In the genomic region with DNA sequence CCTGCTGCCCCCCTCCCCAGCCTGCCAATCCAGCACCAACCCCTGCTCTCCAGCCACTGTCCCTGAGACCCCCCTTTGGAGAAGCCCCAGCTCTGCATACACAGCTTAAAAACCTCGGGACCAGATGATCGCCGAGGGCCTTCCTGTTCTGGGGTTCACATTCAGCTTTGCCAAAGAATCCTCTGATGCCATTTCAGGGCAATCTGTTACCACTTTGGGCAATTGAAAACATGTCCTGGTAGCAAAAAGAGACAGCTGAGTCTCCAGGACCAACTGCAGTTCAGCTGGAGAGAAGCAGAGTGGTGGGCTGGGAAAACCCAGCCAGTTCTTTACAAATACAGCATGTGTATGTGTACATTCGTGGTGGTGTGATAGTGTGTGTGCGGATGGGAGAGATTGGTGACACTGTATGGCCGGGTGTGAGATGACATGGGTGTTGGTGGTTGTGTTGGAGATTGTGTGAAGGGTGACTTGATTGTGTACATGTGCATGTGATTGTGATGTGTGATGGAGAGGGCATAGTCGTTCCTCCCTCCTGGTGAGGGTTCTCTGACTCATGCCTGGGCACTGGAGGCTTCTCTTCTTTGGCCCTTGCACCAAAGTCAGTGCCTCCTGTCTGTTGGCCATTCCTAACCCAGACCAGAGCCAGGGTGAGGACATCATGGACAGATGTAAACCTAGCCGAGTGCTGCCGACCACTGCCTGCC, we compare ENCODE assay signal across 28 cellular contexts. TPM values are rescaled to one million over a fixed set of nuclear protein-coding genes. Genes with fewer than 3 reads are reported as not detected.
A peak's percentile ranks its signal among the peaks of the same experiment; 100 is the strongest.
DNase-seq lines count a peak whose midpoint lies in the region; ATAC-seq, FAIRE-seq and TF ChIP-seq lines count a peak whose summit lies in the region.
"Had no signal": no experiment of that assay in that cellular context is flagged by ENCODE, and none has a peak within 500 bp of the region (broad histone marks: within the 10 kb centered on the region; RNA-seq: fewer than 3 reads in every experiment).

No MANE protein-coding gene starts in this region.

- H2BK5ac ChIP-seq in H1 (ENCODE audit: low read depth, low read length), result no peak overlapping the region

- H3K36me3 ChIP-seq in heart right ventricle, result peaks cover 0 to 17% (median 0%) of the 10 kb centered on the region in 9 donors
- H3K36me3 ChIP-seq in H1 (ENCODE audit: control insufficient read depth in 2 of 4, insufficient read depth in 4 of 4, low read length in 3 of 4), result no peaks in the 10 kb centered on the region
- H3K36me3 ChIP-seq in prostate gland, result peaks cover 0 to 4% of the 10 kb centered on the region in 2 donors
- H3K36me3 ChIP-seq in vagina, result no peaks in the 10 kb centered on the region
- H3K36me3 ChIP-seq: colonic mucosa, pancreas had no signal

- TF ChIP-seq POLR2A in H1 (IDR thresholded peaks at IDR 0.05; ENCODE audit: control extremely low read depth in 1 of 2, low read depth in 2 of 2, low read length in 2 of 2) (no peak), prostate gland (IDR thresholded peaks at IDR 0.05) (no peak), vagina (IDR thresholded peaks at IDR 0.05) (no peak)

- no peak overlapping the region for H2BK12ac ChIP-seq in H1 (ENCODE audit: low read depth, low read length)

- H3K4ac ChIP-seq in H1 (replicated peaks; ENCODE audit: insufficient read length, low read depth, low read length), result no peak overlapping the region

- H3K9me3 ChIP-seq in heart right ventricle (no peaks in the 10 kb centered on the region), H1 (ENCODE audit: insufficient read depth in 2 of 2, low read depth in 1 of 2, low read length in 1 of 2) (no peaks in the 10 kb centered on the region), prostate gland (no peaks in the 10 kb centered on the region), vagina (no peaks in the 10 kb centered on the region)
- H3K9me3 ChIP-seq: colonic mucosa, pancreas, upper lobe of left lung had no signal

- no peak for TF ChIP-seq RAD21 in H1 (IDR thresholded peaks at IDR 0.05 in 1 of 2, conservative IDR thresholded peaks at IDR 0.05 in 1 of 2; ENCODE audit: low read depth in 2 of 2, low read length in 2 of 2)

- POLR2A ChIA-PET in H1 (lab: Charles Lee; ENCODE audit: partially characterized antibody), result no interaction called here

- TF ChIP-seq CTCF in heart right ventricle (IDR thresholded peaks at IDR 0.05), result no peak
- TF ChIP-seq CTCF in H1 (IDR thresholded peaks at IDR 0.05; ENCODE audit: control extremely low read depth in 1 of 3, insufficient read depth in 1 of 3, low read depth in 1 of 3, low read length in 3 of 3), result no peak
- no peak for TF ChIP-seq CTCF in prostate gland (IDR thresholded peaks at IDR 0.05)
- TF ChIP-seq CTCF in vagina (IDR thresholded peaks at IDR 0.05), result no peak
- no peak for TF ChIP-seq CTCF in osteocyte (IDR thresholded peaks at IDR 0.05)

- H3K18ac ChIP-seq in H1 (ENCODE audit: extremely low read depth, low read length), result no peak overlapping the region

- no peak overlapping the region for H3K23ac ChIP-seq in H1 (ENCODE audit: insufficient read length)

- H4K20me1 ChIP-seq in H1 (replicated peaks in 1 of 2; ENCODE audit: control insufficient read depth in 1 of 2, insufficient read depth in 2 of 2, low read length in 2 of 2), result no peaks in the 10 kb centered on the region

- no peak overlapping the region for H3K9ac ChIP-seq in H1 (replicated peaks in 1 of 4; ENCODE audit: extremely low read depth in 1 of 4, low read depth in 3 of 4, low read length in 3 of 4)

- H3K79me2 ChIP-seq in H1 (ENCODE audit: control insufficient read depth in 1 of 2, insufficient read depth in 2 of 2, low read length in 2 of 2), result no peaks in the 10 kb centered on the region

- peaks cover 2% of the 10 kb centered on the region for H3K36me3 Mint-ChIP-seq in osteocyte (ENCODE audit: unreplicated experiment)
- H3K36me3 Mint-ChIP-seq: activated naive CD4-positive, alpha-beta T cell treated with anti-CD3 and anti-CD28 coated beads, Interleukin-2, amount 50 U/mL, for 72 hours; stimulated activated memory B cell treated with anti-CD40 and anti-IgM and Interleukin-4, amounts not matched to agents 10 μg/mL and 1 μg/mL and 100 μg/mL, for 72 hours had no signal

- H3K9me3 Mint-ChIP-seq in osteocyte (ENCODE audit: unreplicated experiment), result no peaks in the 10 kb centered on the region
- H3K9me3 Mint-ChIP-seq: activated naive CD4-positive, alpha-beta T cell treated with anti-CD3 and anti-CD28 coated beads, Interleukin-2, amount 50 U/mL, for 72 hours; activated T-cell treated with anti-CD3 and anti-CD28 coated beads, Interleukin-2, amount 50 U/mL, for 4 hours; stimulated activated memory B cell treated with anti-CD40 and anti-IgM and Interleukin-4, amounts not matched to agents 10 μg/mL and 1 μg/mL and 100 μg/mL, for 72 hours had no signal

- H3K4me1 ChIP-seq in heart right ventricle, result peaks cover 12 to 57% (median 42%) of the 10 kb centered on the region in 9 donors
- no peaks in the 10 kb centered on the region for H3K4me1 ChIP-seq in H1 (replicated peaks in 1 of 4; ENCODE audit: control insufficient read depth in 3 of 4, insufficient read depth in 4 of 4, low read length in 3 of 4)
- no peaks in the 10 kb centered on the region for H3K4me1 ChIP-seq in prostate gland (replicated peaks)
- no peaks in the 10 kb centered on the region for H3K4me1 ChIP-seq in vagina
- H3K4me1 ChIP-seq: colonic mucosa had no signal

- H2BK20ac ChIP-seq in H1 (ENCODE audit: low read length), result no peak overlapping the region

- H4K91ac ChIP-seq in H1 (replicated peaks; ENCODE audit: insufficient read length, low read length), result peak overlapping the region; percentile 23

- no peak overlapping the region for H3K4me3 Mint-ChIP-seq in osteocyte (ENCODE audit: unreplicated experiment)
- H3K4me3 Mint-ChIP-seq: activated CD8-positive, alpha-beta T cell treated with anti-CD3 and anti-CD28 coated beads, Interleukin-2, amount 10 ng/mL, durations not matched to agents 7 days and 5 days; activated T-cell treated with anti-CD3 and anti-CD28 coated beads, Interleukin-2, amount 50 U/mL, for 4 hours; stimulated activated memory B cell treated with anti-CD40 and anti-IgM and Interleukin-4, amounts not matched to agents 10 μg/mL and 1 μg/mL and 100 μg/mL, for 72 hours had no signal

- no peak overlapping the region for H3K4me3 ChIP-seq in heart right ventricle
- no peak overlapping the region for H3K4me3 ChIP-seq in H1 (ENCODE audit: extremely low read depth in 1 of 4, insufficient read depth in 2 of 4, low read depth in 3 of 4, low read length in 4 of 4)
- no peak overlapping the region for H3K4me3 ChIP-seq in prostate gland
- no peak overlapping the region for H3K4me3 ChIP-seq in vagina
- H3K4me3 ChIP-seq: colonic mucosa, pancreas, upper lobe of left lung had no signal

- no peaks in the 10 kb centered on the region for H3K27me3 ChIP-seq in heart right ventricle
- no peaks in the 10 kb centered on the region for H3K27me3 ChIP-seq in H1 (replicated peaks in 1 of 4; ENCODE audit: control insufficient read depth in 3 of 4, extremely low read depth in 1 of 4, insufficient read depth in 3 of 4, low read length in 3 of 4)
- no peaks in the 10 kb centered on the region for H3K27me3 ChIP-seq in prostate gland (replicated peaks; ENCODE audit: insufficient read depth)
- no peaks in the 10 kb centered on the region for H3K27me3 ChIP-seq in vagina
- H3K27me3 ChIP-seq: colonic mucosa, pancreas, upper lobe of left lung had no signal

- DNase-seq in heart right ventricle (no peak), left cardiac atrium (no peak), H1 (ENCODE audit: low read depth in 1 of 2, low spot score in 2 of 2) (no peak), prostate gland (ENCODE audit: low spot score) (no peak), vagina (ENCODE audit: extremely low spot score in 2 of 2) (no peak), KBM-7 (no peak), SK-N-DZ (ENCODE audit: low spot score) (no peak), osteocyte (ENCODE audit: extremely low spot score, unreplicated experiment) (no peak)
- DNase-seq: activated CD8-positive, alpha-beta T cell treated with anti-CD3 and anti-CD28 coated beads, Interleukin-2, amount 10 ng/mL, durations not matched to agents 7 days and 5 days; activated T-cell treated with anti-CD3 and anti-CD28 coated beads, Interleukin-2, amount 50 U/mL, for 4 hours; colonic mucosa; foreskin melanocyte; HCEC 1CT; kidney; NCI-H1092; NCI-H2081 treated with DMSO at 0.1 percent for 48 hours; NCI-H510A; pancreas; stimulated activated CD4-positive, alpha-beta T cell treated with anti-CD3 and anti-CD28 coated beads, Interleukin-1b, Interleukin-23, amount 100 ng/mL, for 48 hours; T1000; upper lobe of left lung had no signal

- WGBS in heart right ventricle, 2 donors, result 77 to 83% methylated on average over 9 of the region's 9 CpGs
- 89% methylated on average over 9 of the region's 9 CpGs; no CpG with 5 or more reads in 1 of the 2 experiments for WGBS in H1 (ENCODE audit: extremely low coverage in 1 of 2, insufficient coverage in 1 of 2, insufficient read length in 1 of 2, insufficient replicate concordance in 2 of 2, low coverage in 1 of 2, low lambda C conversion rate in 2 of 2, missing lambda C conversion rate in 1 of 2), 2 experiments
- 77% methylated on average over 9 of the region's 9 CpGs for WGBS in prostate gland

- H2BK120ac ChIP-seq in H1 (replicated peaks; ENCODE audit: low read depth, low read length), result no peak overlapping the region

- no peak overlapping the region for H3K27ac Mint-ChIP-seq in osteocyte (ENCODE audit: unreplicated experiment)
- H3K27ac Mint-ChIP-seq: activated CD8-positive, alpha-beta T cell treated with anti-CD3 and anti-CD28 coated beads, Interleukin-2, amount 10 ng/mL, durations not matched to agents 7 days and 5 days; activated naive CD4-positive, alpha-beta T cell treated with anti-CD3 and anti-CD28 coated beads, Interleukin-2, amount 50 U/mL, for 72 hours; stimulated activated memory B cell treated with anti-CD40 and anti-IgM and Interleukin-4, amounts not matched to agents 10 μg/mL and 1 μg/mL and 100 μg/mL, for 72 hours had no signal

- H2BK15ac ChIP-seq in H1 (ENCODE audit: low read length), result no peak overlapping the region

- no peaks in the 10 kb centered on the region; the same call in 1 of the 2 replicates for H3K79me1 ChIP-seq in H1 (ENCODE audit: low read depth, low read length)

- H3K23me2 ChIP-seq in H1 (ENCODE audit: low read depth, low read length), result no peaks in the 10 kb centered on the region

- H3K27ac ChIP-seq in heart right ventricle (peak overlapping the region in 6 of 10 donors; percentile 9 to 62 (median 38)), H1 (ENCODE audit: low read depth, low read length) (no peak overlapping the region), prostate gland (peak overlapping the region; percentile 36 to 38), vagina (peak overlapping the region; percentile 8)
- H3K27ac ChIP-seq: C4-2B, colonic mucosa, pancreas, upper lobe of left lung had no signal

- H3K14ac ChIP-seq in H1 (ENCODE audit: insufficient read length), result no peak overlapping the region

- H2AFZ ChIP-seq in H1 (ENCODE audit: low read length), result no peak overlapping the region

- FAIRE-seq in H1 (lab: Jason Lieb, UNC), result no peak
- FAIRE-seq: A204.1, endometrium, GM18507, kidney, pancreas had no signal

- intact Hi-C loops in heart right ventricle (cut with DNase I), result loop anchor here in 2 of 10 donors (1.0 to 10.0 kb wide), 2 partner anchors 27 to 48 kb away; no protein-coding TSS in a partner anchor
- intact Hi-C loops in left cardiac atrium (cut with DNase I), result no loop called here
- intact Hi-C loops in prostate gland (cut with DNase I), result no loop called here
- intact Hi-C loops in vagina (cut with DNase I), result no loop called here

- no peak overlapping the region for H4K5ac ChIP-seq in H1 (ENCODE audit: insufficient read length, low read depth, low read length)

- H3K27me3 Mint-ChIP-seq in osteocyte (ENCODE audit: unreplicated experiment), result peaks cover 3% of the 10 kb centered on the region
- H3K27me3 Mint-ChIP-seq: stimulated activated memory B cell treated with anti-CD40 and anti-IgM and Interleukin-4, amounts not matched to agents 10 μg/mL and 1 μg/mL and 100 μg/mL, for 72 hours had no signal

- H4K8ac ChIP-seq in H1 (ENCODE audit: extremely low read depth, insufficient read depth, low read length), result no peak overlapping the region; the same call in 1 of the 2 replicates

- TF ChIP-seq EP300 in H1 (IDR thresholded peaks at IDR 0.05; ENCODE audit: borderline replicate concordance in 1 of 2, low read depth in 2 of 2, low read length in 2 of 2), result no peak

- no peak overlapping the region for H2AK5ac ChIP-seq in H1 (ENCODE audit: low read depth, low read length)

- H3K4me2 ChIP-seq in H1 (ENCODE audit: insufficient read depth in 1 of 2, low read depth in 2 of 2, low read length in 2 of 2), result no peak overlapping the region

- H3K56ac ChIP-seq in H1 (replicated peaks; ENCODE audit: insufficient read length, low read depth, low read length), result no peak overlapping the region

- CTCF ChIA-PET in H1 (lab: Charles Lee; ENCODE audit: partially characterized antibody), result interaction anchor here (1.0 to 1.5 kb wide), 4 partner anchors 10 to 46 kb away, joined by 3 to 4 read pairs (median 4); no protein-coding TSS in a partner anchor

- in situ Hi-C loops in KBM-7 (cut with MboI; ENCODE audit: low pct_unique_long_range_greater_than_20kb, low sequenced_read_pairs), result no loop called here

- ATAC-seq in heart right ventricle (no peak), left cardiac atrium (no peak)
- ATAC-seq: activated CD8-positive, alpha-beta T cell treated with anti-CD3 and anti-CD28 coated beads, Interleukin-2, amount 10 ng/mL, durations not matched to agents 7 days and 5 days; activated naive CD4-positive, alpha-beta T cell treated with anti-CD3 and anti-CD28 coated beads, Interleukin-2, amount 50 U/mL, for 72 hours; activated T-cell treated with anti-CD3 and anti-CD28 coated beads, Interleukin-2, amount 50 U/mL, for 4 hours; pancreas; stimulated activated memory B cell treated with anti-CD40 and anti-IgM and Interleukin-4, amounts not matched to agents 10 μg/mL and 1 μg/mL and 100 μg/mL, for 72 hours had no signal

- peaks cover 13% of the 10 kb centered on the region for H3K4me1 Mint-ChIP-seq in osteocyte (ENCODE audit: unreplicated experiment)
- H3K4me1 Mint-ChIP-seq: stimulated activated memory B cell treated with anti-CD40 and anti-IgM and Interleukin-4, amounts not matched to agents 10 μg/mL and 1 μg/mL and 100 μg/mL, for 72 hours had no signal

RNA-seq across cellular contexts. Expression of a gene that starts 48.5 kb away (rescaled TPM):
- total RNA-seq in heart right ventricle (100 to 1,000 TPM; 101 to 274 (median 171) TPM), left cardiac atrium (100 to 1,000 TPM; 244 to 352 TPM), prostate gland (100 to 1,000 TPM in 1 of 2 donors, 10 to 100 TPM in 1; 89.4 to 117 TPM), vagina (243 TPM), osteocyte (6.0 and 6.7 TPM in 2 replicates)
- polyA plus RNA-seq in heart right ventricle (100 to 1,000 TPM; 211 to 245 TPM), H1 (2011; rRNA removed) (0.18 and 0.19 TPM in 2 replicates)
- total RNA-seq in H1 (2021; fragmentation: NEBNext Ultra II Directional; extraction: Animal tissue kit (Norgen Biotek cat#: 25700)), result 0.17 and 0.19 TPM in 2 replicates
- 0.17 TPM for polyA plus RNA-seq in H1 (2011; cell fraction: cytosol; rRNA removed)
- 1.4 TPM for polyA plus RNA-seq in H1 (2011; cell fraction: nucleus; rRNA removed)
- polyA plus RNA-seq in H1 (2012, experiment 1 of 2), result 0.21 to 0.66 TPM (median 0.39 TPM) in 4 replicates
- 0.24 TPM for polyA plus RNA-seq in H1 (2012, experiment 2 of 2)
- 0.16 TPM for polyA plus RNA-seq in H1 (2013, experiment 1 of 2)
- polyA plus RNA-seq in H1 (2013, experiment 2 of 2), result 0.06 TPM
- 0.17 and 0.57 TPM in 2 replicates for polyA minus RNA-seq in H1 (2011; rRNA and poly(A)+ RNA removed)
- polyA minus RNA-seq in H1 (2011; cell fraction: cytosol; rRNA and poly(A)+ RNA removed), result not detected
- polyA minus RNA-seq in H1 (2011; cell fraction: nucleus; rRNA and poly(A)+ RNA removed), result not detected
- 6.9 and 9.7 TPM in 2 replicates for polyA plus RNA-seq in SK-N-DZ (2014; cell fraction: cytosol; rRNA removed)
- polyA plus RNA-seq in SK-N-DZ (2014; cell fraction: nucleus; rRNA removed), result 3.7 and 8.4 TPM in 2 replicates
- total RNA-seq: HT1080 had no signal

Comparison
In these comparisons a context has a peak if more than half of its experiments do, and no peak if none do; other contexts are left out.
1. RNA of a gene that starts 48.5 kb away (total RNA-seq): 244 to 352 TPM in left cardiac atrium, 243 TPM in vagina (single experiment), 101 to 274 TPM in heart right ventricle and 89.4 to 117 TPM in prostate gland; 6.0 to 6.7 TPM in osteocyte and 0.17 to 0.19 TPM in H1; every median in the first group is over 10 times any median in the second.